In the genomic region with DNA sequence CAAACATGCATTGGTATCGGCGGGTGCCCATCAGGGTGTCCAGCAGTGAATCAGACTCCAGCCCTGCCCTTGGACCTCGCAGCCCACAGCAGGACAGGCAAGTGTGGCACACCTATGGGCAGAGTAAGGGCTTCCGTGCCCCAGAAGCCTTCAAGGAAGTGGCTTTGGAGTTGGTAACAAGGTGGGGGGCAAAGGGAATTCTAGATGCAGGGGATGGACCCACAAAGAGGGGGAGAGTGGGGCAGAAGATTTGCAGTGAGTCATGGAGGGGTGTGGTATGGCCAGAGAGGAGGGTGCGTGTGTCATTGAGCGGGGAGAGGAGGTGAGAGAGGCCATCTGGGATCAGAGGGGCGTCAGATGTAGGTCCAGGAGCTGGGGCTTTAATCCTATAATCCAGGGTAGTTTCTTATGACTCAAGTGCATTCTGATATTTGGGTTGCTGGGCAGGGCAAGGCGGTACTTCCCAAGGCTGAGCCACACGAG, we compare ENCODE assay signal across 2 cellular contexts.
TF ChIP-seq lines count a peak whose summit lies in the region.

No MANE protein-coding gene starts in this region.

TF ChIP-seq in HepG2, 621 proteins besides CTCF, POLR2A, EP300 and RAD21:
- TF ChIP-seq ZNF282 (IDR thresholded peaks at IDR 0.05; ENCODE audit: partially characterized antibody), result no peak

TF ChIP-seq in GM23338, 12 proteins besides CTCF, POLR2A, EP300 and RAD21:
- TF ChIP-seq STAT1 (IDR thresholded peaks at IDR 0.05; ENCODE audit: unreplicated experiment), result no peak
- no peak for TF ChIP-seq EZH2 (IDR thresholded peaks at IDR 0.05; ENCODE audit: low read depth, unreplicated experiment)
- no peak for TF ChIP-seq ZNF331 (CRISPR knock-in tag; IDR thresholded peaks at IDR 0.05; ENCODE audit: low read depth)
- TF ChIP-seq EZH2phosphoT487 (IDR thresholded peaks at IDR 0.05; ENCODE audit: unreplicated experiment), result no peak
- no peak for TF ChIP-seq POLR2AphosphoS5 (IDR thresholded peaks at IDR 0.05; ENCODE audit: low read depth)
- TF ChIP-seq, protein P1, sequence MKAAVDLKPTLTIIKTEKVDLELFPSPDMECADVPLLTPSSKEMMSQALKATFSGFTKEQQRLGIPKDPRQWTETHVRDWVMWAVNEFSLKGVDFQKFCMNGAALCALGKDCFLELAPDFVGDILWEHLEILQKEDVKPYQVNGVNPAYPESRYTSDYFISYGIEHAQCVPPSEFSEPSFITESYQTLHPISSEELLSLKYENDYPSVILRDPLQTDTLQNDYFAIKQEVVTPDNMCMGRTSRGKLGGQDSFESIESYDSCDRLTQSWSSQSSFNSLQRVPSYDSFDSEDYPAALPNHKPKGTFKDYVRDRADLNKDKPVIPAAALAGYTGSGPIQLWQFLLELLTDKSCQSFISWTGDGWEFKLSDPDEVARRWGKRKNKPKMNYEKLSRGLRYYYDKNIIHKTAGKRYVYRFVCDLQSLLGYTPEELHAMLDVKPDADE (IDR thresholded peaks at IDR 0.05), result no peak
- TF ChIP-seq, protein P2, sequence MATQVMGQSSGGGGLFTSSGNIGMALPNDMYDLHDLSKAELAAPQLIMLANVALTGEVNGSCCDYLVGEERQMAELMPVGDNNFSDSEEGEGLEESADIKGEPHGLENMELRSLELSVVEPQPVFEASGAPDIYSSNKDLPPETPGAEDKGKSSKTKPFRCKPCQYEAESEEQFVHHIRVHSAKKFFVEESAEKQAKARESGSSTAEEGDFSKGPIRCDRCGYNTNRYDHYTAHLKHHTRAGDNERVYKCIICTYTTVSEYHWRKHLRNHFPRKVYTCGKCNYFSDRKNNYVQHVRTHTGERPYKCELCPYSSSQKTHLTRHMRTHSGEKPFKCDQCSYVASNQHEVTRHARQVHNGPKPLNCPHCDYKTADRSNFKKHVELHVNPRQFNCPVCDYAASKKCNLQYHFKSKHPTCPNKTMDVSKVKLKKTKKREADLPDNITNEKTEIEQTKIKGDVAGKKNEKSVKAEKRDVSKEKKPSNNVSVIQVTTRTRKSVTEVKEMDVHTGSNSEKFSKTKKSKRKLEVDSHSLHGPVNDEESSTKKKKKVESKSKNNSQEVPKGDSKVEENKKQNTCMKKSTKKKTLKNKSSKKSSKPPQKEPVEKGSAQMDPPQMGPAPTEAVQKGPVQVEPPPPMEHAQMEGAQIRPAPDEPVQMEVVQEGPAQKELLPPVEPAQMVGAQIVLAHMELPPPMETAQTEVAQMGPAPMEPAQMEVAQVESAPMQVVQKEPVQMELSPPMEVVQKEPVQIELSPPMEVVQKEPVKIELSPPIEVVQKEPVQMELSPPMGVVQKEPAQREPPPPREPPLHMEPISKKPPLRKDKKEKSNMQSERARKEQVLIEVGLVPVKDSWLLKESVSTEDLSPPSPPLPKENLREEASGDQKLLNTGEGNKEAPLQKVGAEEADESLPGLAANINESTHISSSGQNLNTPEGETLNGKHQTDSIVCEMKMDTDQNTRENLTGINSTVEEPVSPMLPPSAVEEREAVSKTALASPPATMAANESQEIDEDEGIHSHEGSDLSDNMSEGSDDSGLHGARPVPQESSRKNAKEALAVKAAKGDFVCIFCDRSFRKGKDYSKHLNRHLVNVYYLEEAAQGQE (IDR thresholded peaks at IDR 0.05; ENCODE audit: unreplicated experiment), result no peak
- TF ChIP-seq JUNB (IDR thresholded peaks at IDR 0.05; ENCODE audit: unreplicated experiment), result no peak
- TF ChIP-seq NANOG (IDR thresholded peaks at IDR 0.05; ENCODE audit: borderline replicate concordance), result no peak
- TF ChIP-seq ZNF114 (CRISPR knock-in tag; IDR thresholded peaks at IDR 0.05), result no peak
- TF ChIP-seq, protein P3, sequence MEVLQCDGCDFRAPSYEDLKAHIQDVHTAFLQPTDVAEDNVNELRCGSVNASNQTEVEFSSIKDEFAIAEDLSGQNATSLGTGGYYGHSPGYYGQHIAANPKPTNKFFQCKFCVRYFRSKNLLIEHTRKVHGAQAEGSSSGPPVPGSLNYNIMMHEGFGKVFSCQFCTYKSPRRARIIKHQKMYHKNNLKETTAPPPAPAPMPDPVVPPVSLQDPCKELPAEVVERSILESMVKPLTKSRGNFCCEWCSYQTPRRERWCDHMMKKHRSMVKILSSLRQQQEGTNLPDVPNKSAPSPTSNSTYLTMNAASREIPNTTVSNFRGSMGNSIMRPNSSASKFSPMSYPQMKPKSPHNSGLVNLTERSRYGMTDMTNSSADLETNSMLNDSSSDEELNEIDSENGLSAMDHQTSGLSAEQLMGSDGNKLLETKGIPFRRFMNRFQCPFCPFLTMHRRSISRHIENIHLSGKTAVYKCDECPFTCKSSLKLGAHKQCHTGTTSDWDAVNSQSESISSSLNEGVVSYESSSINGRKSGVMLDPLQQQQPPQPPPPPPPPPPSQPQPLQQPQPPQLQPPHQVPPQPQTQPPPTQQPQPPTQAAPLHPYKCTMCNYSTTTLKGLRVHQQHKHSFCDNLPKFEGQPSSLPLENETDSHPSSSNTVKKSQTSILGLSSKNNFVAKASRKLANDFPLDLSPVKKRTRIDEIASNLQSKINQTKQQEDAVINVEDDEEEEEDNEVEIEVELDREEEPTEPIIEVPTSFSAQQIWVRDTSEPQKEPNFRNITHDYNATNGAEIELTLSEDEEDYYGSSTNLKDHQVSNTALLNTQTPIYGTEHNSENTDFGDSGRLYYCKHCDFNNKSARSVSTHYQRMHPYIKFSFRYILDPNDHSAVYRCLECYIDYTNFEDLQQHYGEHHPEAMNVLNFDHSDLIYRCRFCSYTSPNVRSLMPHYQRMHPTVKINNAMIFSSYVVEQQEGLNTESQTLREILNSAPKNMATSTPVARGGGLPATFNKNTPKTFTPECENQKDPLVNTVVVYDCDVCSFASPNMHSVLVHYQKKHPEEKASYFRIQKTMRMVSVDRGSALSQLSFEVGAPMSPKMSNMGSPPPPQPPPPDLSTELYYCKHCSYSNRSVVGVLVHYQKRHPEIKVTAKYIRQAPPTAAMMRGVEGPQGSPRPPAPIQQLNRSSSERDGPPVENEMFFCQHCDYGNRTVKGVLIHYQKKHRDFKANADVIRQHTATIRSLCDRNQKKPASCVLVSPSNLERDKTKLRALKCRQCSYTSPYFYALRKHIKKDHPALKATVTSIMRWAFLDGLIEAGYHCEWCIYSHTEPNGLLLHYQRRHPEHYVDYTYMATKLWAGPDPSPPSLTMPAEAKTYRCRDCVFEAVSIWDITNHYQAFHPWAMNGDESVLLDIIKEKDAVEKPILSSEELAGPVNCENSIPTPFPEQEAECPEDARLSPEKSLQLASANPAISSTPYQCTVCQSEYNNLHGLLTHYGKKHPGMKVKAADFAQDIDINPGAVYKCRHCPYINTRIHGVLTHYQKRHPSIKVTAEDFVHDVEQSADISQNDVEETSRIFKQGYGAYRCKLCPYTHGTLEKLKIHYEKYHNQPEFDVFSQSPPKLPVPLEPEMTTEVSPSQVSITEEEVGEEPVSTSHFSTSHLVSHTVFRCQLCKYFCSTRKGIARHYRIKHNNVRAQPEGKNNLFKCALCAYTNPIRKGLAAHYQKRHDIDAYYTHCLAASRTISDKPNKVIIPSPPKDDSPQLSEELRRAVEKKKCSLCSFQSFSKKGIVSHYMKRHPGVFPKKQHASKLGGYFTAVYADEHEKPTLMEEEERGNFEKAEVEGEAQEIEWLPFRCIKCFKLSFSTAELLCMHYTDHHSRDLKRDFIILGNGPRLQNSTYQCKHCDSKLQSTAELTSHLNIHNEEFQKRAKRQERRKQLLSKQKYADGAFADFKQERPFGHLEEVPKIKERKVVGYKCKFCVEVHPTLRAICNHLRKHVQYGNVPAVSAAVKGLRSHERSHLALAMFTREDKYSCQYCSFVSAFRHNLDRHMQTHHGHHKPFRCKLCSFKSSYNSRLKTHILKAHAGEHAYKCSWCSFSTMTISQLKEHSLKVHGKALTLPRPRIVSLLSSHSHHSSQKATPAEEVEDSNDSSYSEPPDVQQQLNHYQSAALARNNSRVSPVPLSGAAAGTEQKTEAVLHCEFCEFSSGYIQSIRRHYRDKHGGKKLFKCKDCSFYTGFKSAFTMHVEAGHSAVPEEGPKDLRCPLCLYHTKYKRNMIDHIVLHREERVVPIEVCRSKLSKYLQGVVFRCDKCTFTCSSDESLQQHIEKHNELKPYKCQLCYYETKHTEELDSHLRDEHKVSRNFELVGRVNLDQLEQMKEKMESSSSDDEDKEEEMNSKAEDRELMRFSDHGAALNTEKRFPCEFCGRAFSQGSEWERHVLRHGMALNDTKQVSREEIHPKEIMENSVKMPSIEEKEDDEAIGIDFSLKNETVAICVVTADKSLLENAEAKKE (CRISPR knock-in tag; IDR thresholded peaks at IDR 0.05), result no peak
- no peak for TF ChIP-seq CREB1 (CRISPR knock-in tag; IDR thresholded peaks at IDR 0.05; ENCODE audit: low read depth)
